In the genomic region with DNA sequence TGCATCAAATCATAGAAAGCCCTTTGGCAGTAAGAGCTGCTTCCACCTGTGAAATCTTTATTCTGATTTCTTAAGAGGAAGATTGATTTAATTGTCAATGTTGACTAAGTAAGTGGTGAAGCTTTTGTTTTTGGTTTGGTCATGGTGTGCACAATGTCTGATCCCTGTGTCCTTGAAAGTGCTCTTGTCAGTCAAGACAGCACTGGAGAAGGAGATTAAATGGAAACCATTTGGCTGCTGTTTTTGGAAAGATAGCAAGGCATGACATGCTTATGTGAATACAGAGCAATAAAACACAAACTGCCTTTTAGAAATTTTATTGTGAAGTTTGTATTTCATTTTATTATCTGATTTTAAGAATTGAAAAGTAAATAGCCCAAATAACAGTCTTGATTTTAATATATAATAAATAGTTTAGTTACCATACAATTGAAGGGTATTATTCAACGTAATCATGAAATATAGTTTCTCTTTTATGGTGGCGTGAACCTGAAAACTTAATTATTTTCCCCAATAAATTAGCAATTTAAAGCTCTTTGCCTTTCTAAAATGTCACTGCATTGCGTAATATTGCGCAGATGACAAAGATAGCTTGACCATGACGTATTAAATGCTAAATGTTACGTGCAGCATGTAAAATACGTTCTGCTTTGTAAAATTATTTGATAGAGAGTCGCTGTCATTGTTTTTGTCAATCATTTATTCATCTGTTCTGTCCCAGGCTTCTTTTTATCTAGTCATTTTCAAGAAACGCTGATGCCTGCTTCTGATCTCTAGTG, we compare ENCODE assay signal across 2 cellular contexts.
TF ChIP-seq lines count a peak whose summit lies in the region.

No MANE protein-coding gene starts in this region.

TF ChIP-seq in A549, 52 proteins besides CTCF, POLR2A, EP300 and RAD21 (continued from another document):
- TF ChIP-seq, protein P1, sequence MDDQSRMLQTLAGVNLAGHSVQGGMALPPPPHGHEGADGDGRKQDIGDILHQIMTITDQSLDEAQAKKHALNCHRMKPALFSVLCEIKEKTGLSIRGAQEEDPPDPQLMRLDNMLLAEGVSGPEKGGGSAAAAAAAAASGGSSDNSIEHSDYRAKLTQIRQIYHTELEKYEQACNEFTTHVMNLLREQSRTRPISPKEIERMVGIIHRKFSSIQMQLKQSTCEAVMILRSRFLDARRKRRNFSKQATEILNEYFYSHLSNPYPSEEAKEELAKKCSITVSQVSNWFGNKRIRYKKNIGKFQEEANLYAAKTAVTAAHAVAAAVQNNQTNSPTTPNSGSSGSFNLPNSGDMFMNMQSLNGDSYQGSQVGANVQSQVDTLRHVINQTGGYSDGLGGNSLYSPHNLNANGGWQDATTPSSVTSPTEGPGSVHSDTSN (IDR thresholded peaks at IDR 0.05) = no peak
- TF ChIP-seq CEBPB (IDR thresholded peaks at IDR 0.05) = peak; percentile 59 to 82; a peak in 3 of 4 replicates
- no peak for TF ChIP-seq JUN (IDR thresholded peaks at IDR 0.05)

TF ChIP-seq in neural cell, 6 proteins besides CTCF, POLR2A, EP300 and RAD21:
- TF ChIP-seq, protein P2, sequence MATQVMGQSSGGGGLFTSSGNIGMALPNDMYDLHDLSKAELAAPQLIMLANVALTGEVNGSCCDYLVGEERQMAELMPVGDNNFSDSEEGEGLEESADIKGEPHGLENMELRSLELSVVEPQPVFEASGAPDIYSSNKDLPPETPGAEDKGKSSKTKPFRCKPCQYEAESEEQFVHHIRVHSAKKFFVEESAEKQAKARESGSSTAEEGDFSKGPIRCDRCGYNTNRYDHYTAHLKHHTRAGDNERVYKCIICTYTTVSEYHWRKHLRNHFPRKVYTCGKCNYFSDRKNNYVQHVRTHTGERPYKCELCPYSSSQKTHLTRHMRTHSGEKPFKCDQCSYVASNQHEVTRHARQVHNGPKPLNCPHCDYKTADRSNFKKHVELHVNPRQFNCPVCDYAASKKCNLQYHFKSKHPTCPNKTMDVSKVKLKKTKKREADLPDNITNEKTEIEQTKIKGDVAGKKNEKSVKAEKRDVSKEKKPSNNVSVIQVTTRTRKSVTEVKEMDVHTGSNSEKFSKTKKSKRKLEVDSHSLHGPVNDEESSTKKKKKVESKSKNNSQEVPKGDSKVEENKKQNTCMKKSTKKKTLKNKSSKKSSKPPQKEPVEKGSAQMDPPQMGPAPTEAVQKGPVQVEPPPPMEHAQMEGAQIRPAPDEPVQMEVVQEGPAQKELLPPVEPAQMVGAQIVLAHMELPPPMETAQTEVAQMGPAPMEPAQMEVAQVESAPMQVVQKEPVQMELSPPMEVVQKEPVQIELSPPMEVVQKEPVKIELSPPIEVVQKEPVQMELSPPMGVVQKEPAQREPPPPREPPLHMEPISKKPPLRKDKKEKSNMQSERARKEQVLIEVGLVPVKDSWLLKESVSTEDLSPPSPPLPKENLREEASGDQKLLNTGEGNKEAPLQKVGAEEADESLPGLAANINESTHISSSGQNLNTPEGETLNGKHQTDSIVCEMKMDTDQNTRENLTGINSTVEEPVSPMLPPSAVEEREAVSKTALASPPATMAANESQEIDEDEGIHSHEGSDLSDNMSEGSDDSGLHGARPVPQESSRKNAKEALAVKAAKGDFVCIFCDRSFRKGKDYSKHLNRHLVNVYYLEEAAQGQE (IDR thresholded peaks at IDR 0.05; ENCODE audit: borderline replicate concordance) = no peak
- TF ChIP-seq SMC3 (conservative IDR thresholded peaks at IDR 0.05; ENCODE audit: poor library complexity) = no peak
- TF ChIP-seq EZH2 (IDR thresholded peaks at IDR 0.05; ENCODE audit: borderline replicate concordance, insufficient read depth, low read length, poor library complexity, severe bottlenecking) = no peak
- no peak for TF ChIP-seq MXI1 (conservative IDR thresholded peaks at IDR 0.05; ENCODE audit: poor library complexity, severe bottlenecking)
- TF ChIP-seq TAF1 (IDR thresholded peaks at IDR 0.05; ENCODE audit: low read depth) = no peak
- no peak for TF ChIP-seq POLR2AphosphoS5 (IDR thresholded peaks at IDR 0.05)
